24 cellular contexts compared by ENCODE assay signal in the genomic region with DNA sequence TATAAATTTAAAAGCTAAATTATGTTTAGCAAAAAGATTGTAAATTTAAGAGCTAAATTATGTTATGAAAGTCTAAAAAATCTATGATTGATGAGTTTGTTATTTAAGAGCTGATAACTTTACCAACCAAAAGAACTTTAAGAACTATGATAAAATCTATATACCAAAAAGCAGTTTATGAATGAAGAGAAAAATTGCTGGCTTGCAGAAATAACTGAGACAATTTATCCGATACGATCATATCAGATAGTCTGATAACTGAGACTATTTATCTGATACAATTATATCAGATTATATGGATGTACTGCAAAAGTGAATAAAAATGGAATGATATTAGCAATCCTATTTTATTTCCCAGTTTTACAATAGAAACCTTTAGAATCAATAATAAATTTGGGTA. TPM values are rescaled to one million over a fixed set of nuclear protein-coding genes. Genes with fewer than 3 reads are reported as not detected.
"Had no signal": no experiment of that assay in that cellular context is flagged by ENCODE, and none has a peak within 500 bp of the region (broad histone marks: within the 10 kb centered on the region; RNA-seq: fewer than 3 reads in every experiment).

No MANE protein-coding gene starts in this region.

- H3K9me3 Mint-ChIP-seq: immature natural killer cell, mesothelial cell of epicardium had no signal

- H3K4me3 ChIP-seq: coronary artery, dorsolateral prefrontal cortex, esophagus muscularis mucosa, gastroesophageal sphincter, heart left ventricle, hepatocyte, left lung, lower lobe of right lung, mucosa of descending colon had no signal

- H2AFZ ChIP-seq: hepatocyte had no signal

- H3K79me2 ChIP-seq: hepatocyte had no signal

- FAIRE-seq: colon, endothelial cell of umbilical vein, frontal cortex had no signal

- H3K36me3 Mint-ChIP-seq: immature natural killer cell, mesothelial cell of epicardium, naive B cell had no signal

- H3K36me3 ChIP-seq: esophagus muscularis mucosa, gastroesophageal sphincter, heart left ventricle, left lung, lower lobe of right lung had no signal

- H3K27me3 ChIP-seq: dorsolateral prefrontal cortex, esophagus muscularis mucosa, gastroesophageal sphincter, heart left ventricle, hepatocyte, left lung had no signal

- H3K27ac ChIP-seq: coronary artery, dorsolateral prefrontal cortex, esophagus muscularis mucosa, foreskin keratinocyte, gastroesophageal sphincter, heart left ventricle, hepatocyte, left lung, lower lobe of right lung had no signal

- H3K4me2 ChIP-seq: hepatocyte had no signal

- H3K4me1 ChIP-seq: esophagus muscularis mucosa, foreskin keratinocyte, gastroesophageal sphincter, heart left ventricle, left lung, lower lobe of right lung had no signal

- ATAC-seq: foreskin keratinocyte, gastroesophageal sphincter, heart left ventricle, left cardiac atrium, left lung, left ventricle myocardium superior, lower lobe of right lung, mucosa of descending colon had no signal

- H3K9me3 ChIP-seq: esophagus muscularis mucosa, gastroesophageal sphincter, heart left ventricle, left lung, lower lobe of right lung, mucosa of descending colon had no signal

- DNase-seq: dermis blood vessel endothelial cell; dorsolateral prefrontal cortex; effector CD4-positive, alpha-beta T cell; effector memory CD4-positive, alpha-beta T cell; foreskin keratinocyte; heart left ventricle; hypothalamus; immature natural killer cell; islet precursor cell; left cardiac atrium; left lung; left ventricle myocardium superior; lower lobe of right lung; mesenchymal stem cell; mucosa of descending colon; naive B cell had no signal

- H3K27ac Mint-ChIP-seq: immature natural killer cell, mesothelial cell of epicardium, naive B cell had no signal

RNA-seq across cellular contexts. Expression of a gene that starts 50.2 kb away (rescaled TPM):
- total RNA-seq: endothelial cell of umbilical vein had no signal
- polyA plus RNA-seq: immature natural killer cell had no signal
